In the genomic region with DNA sequence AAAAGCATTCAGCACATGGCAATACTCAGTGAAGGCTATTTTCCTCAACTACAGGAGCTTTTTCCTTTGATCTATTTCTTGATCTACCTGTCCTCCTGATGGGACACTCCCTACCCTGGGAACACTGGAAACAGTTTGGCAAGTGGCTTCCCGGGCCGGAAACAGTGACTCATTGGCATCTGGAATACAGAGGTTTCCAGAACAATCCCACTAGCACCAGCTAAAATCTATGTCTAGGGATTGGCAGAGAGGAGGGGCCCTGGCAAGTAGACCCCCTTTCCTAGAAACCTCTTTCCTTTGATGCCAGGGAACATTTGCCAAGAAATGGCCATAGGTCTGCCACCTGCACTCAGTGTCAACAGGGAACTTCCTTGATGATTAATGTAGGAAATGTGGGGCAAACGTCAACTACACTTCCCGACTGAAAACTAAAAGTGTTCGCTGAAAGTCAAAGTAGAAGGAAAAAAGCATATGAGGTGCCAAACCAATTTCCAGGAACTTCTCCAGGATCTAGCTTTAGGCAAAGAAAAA, we compare ENCODE assay signal across 11 cellular contexts. TPM values are rescaled to one million over a fixed set of nuclear protein-coding genes. Genes with fewer than 3 reads are reported as not detected.
DNase-seq lines count a peak whose midpoint lies in the region; ATAC-seq and TF ChIP-seq lines count a peak whose summit lies in the region.
"Had no signal": no experiment of that assay in that cellular context is flagged by ENCODE, and none has a peak within 500 bp of the region (broad histone marks: within the 10 kb centered on the region; RNA-seq: fewer than 3 reads in every experiment).

No MANE protein-coding gene starts in this region.

- H3K4me3 ChIP-seq in urinary bladder (ENCODE audit: low read depth, low read length): peak overlapping the region; percentile 21

- peaks cover 25% of the 10 kb centered on the region for H3K36me3 Mint-ChIP-seq in T-helper 1 cell treated with Interleukin-12 subunit alpha and Interleukin-12 subunit beta and Interleukin-4 antibody, amounts not matched to agents 30 μg/mL and 1 μg/mL, for 36 hours (ENCODE audit: low read depth)
- H3K36me3 Mint-ChIP-seq in MCF 10A (ENCODE audit: insufficient read depth, unreplicated experiment): peaks cover 21% of the 10 kb centered on the region
- H3K36me3 Mint-ChIP-seq: CD14-positive monocyte had no signal

- ATAC-seq in HG02981 (IDR thresholded peaks at IDR 0.05; ENCODE audit: unreplicated experiment): no peak

- H3K36me3 ChIP-seq in urinary bladder (ENCODE audit: insufficient read depth): no peaks in the 10 kb centered on the region

- H3K4me3 Mint-ChIP-seq in T-helper 1 cell treated with Interleukin-12 subunit alpha and Interleukin-12 subunit beta and Interleukin-4 antibody, amounts not matched to agents 30 μg/mL and 1 μg/mL, for 36 hours: peak overlapping the region; percentile 88
- H3K4me3 Mint-ChIP-seq in MCF 10A (ENCODE audit: unreplicated experiment): peak overlapping the region; percentile 83
- H3K4me3 Mint-ChIP-seq: activated B cell treated with CpG ODN at 0.5 μM for 24 hours had no signal

- H3K4me1 ChIP-seq in urinary bladder (ENCODE audit: insufficient read depth): no peaks in the 10 kb centered on the region

- BruUV-seq in MCF 10A (replicated peaks; lab: Mats Ljungman, UMichigan): no TSS peak

- H3K9me3 Mint-ChIP-seq in T-helper 1 cell treated with Interleukin-12 subunit alpha and Interleukin-12 subunit beta and Interleukin-4 antibody, amounts not matched to agents 30 μg/mL and 1 μg/mL, for 36 hours: no peaks in the 10 kb centered on the region
- no peaks in the 10 kb centered on the region for H3K9me3 Mint-ChIP-seq in MCF 10A (ENCODE audit: unreplicated experiment)
- H3K9me3 Mint-ChIP-seq: activated B cell treated with CpG ODN at 0.5 μM for 24 hours, CD14-positive monocyte, IgD-negative memory B cell had no signal

- POLR2A ChIA-PET in MCF 10A (lab: Yijun Ruan, JAX): interaction anchor here (0.6 to 5.1 kb wide), 11 partner anchors 10 to 610 kb away, joined by 3 to 109 read pairs (median 4); a partner anchor contains a TSS

- TF ChIP-seq CTCF in MCF 10A (IDR thresholded peaks at IDR 0.05; ENCODE audit: unreplicated experiment): no peak

- WGBS in urinary bladder: 36% methylated on average over 5 of the region's 5 CpGs

- CTCF ChIA-PET in MCF 10A (lab: Yijun Ruan, JAX): interaction anchor here (1.1 to 1.8 kb wide), 3 partner anchors 9 to 349 kb away, joined by 4 to 11 read pairs (median 4); a partner anchor contains a TSS

- H3K4me1 Mint-ChIP-seq in T-helper 1 cell treated with Interleukin-12 subunit alpha and Interleukin-12 subunit beta and Interleukin-4 antibody, amounts not matched to agents 30 μg/mL and 1 μg/mL, for 36 hours (ENCODE audit: low read depth): peaks cover 46% of the 10 kb centered on the region
- H3K4me1 Mint-ChIP-seq in MCF 10A (ENCODE audit: insufficient read depth, unreplicated experiment): peaks cover 32% of the 10 kb centered on the region

- DNase-seq in T-helper 1 cell: no peak
- DNase-seq in MCF 10A (ENCODE audit: unreplicated experiment): peak; percentile 90
- DNase-seq in lung microvascular endothelial cell (ENCODE audit: low read depth in 2 of 2): peak; percentile 56 to 83
- no peak for DNase-seq in UCSD-AML1 (lab: John Stamatoyannopoulos, UW; ENCODE audit: unreplicated experiment)
- DNase-seq in activated T-cell treated with anti-CD3 and anti-CD28 coated beads for 4 hours: no peak
- DNase-seq: activated B cell treated with CpG ODN at 0.5 μM for 24 hours had no signal

- intact Hi-C loops in MCF 10A (cut with micrococcal nuclease): no loop called here

- H3K27me3 Mint-ChIP-seq in T-helper 1 cell treated with Interleukin-12 subunit alpha and Interleukin-12 subunit beta and Interleukin-4 antibody, amounts not matched to agents 30 μg/mL and 1 μg/mL, for 36 hours (ENCODE audit: low read depth): no peaks in the 10 kb centered on the region
- no peaks in the 10 kb centered on the region for H3K27me3 Mint-ChIP-seq in MCF 10A (ENCODE audit: insufficient read depth, unreplicated experiment)
- H3K27me3 Mint-ChIP-seq: activated B cell treated with CpG ODN at 0.5 μM for 24 hours, IgD-negative memory B cell had no signal

- H3K27ac ChIP-seq in urinary bladder (ENCODE audit: low read depth): no peak overlapping the region

- H3K27ac Mint-ChIP-seq in T-helper 1 cell treated with Interleukin-12 subunit alpha and Interleukin-12 subunit beta and Interleukin-4 antibody, amounts not matched to agents 30 μg/mL and 1 μg/mL, for 36 hours: peak overlapping the region; percentile 70
- peak overlapping the region; percentile 93 for H3K27ac Mint-ChIP-seq in MCF 10A (ENCODE audit: low read depth, unreplicated experiment)
- H3K27ac Mint-ChIP-seq: activated B cell treated with CpG ODN at 0.5 μM for 24 hours, CD14-positive monocyte, IgD-negative memory B cell had no signal

RNA-seq across cellular contexts. Expression of a gene that starts 30.4 kb away (rescaled TPM):
- total RNA-seq in MCF 10A (2022): 3.4 and 5.3 TPM in 2 replicates
- 0.20 and 0.22 TPM in 2 replicates for total RNA-seq in lung microvascular endothelial cell
- total RNA-seq in urinary bladder: 1.7 TPM
- polyA plus RNA-seq in urinary bladder: 0.52 TPM
- polyA plus RNA-seq: CD14-positive monocyte, IgD-negative memory B cell had no signal

RNA-seq across cellular contexts. Expression of a gene that starts 34.2 kb away (rescaled TPM):
- total RNA-seq in MCF 10A (2022) (37.6 and 42.5 TPM in 2 replicates), lung microvascular endothelial cell (40.9 and 42.5 TPM in 2 replicates), urinary bladder (37.4 TPM)
- 30.5 TPM for polyA plus RNA-seq in urinary bladder

RNA-seq across cellular contexts. Expression of a gene that starts 49.6 kb away (rescaled TPM):
- total RNA-seq in MCF 10A (2022) (24.3 and 25.7 TPM in 2 replicates), lung microvascular endothelial cell (25.3 and 31.3 TPM in 2 replicates), urinary bladder (50.4 TPM)
- polyA plus RNA-seq in urinary bladder: 9.4 TPM

Comparison
In these comparisons a context has a peak if more than half of its experiments do, and no peak if none do; other contexts are left out.
1. DNase-seq: peak in MCF 10A (single experiment) and lung microvascular endothelial cell (2 of 2); none in T-helper 1 cell (0 of 5), UCSD-AML1 (single experiment) and activated T-cell treated with anti-CD3 and anti-CD28 coated beads for 4 hours (single experiment).